11 cellular contexts compared by ENCODE assay signal in the genomic region with DNA sequence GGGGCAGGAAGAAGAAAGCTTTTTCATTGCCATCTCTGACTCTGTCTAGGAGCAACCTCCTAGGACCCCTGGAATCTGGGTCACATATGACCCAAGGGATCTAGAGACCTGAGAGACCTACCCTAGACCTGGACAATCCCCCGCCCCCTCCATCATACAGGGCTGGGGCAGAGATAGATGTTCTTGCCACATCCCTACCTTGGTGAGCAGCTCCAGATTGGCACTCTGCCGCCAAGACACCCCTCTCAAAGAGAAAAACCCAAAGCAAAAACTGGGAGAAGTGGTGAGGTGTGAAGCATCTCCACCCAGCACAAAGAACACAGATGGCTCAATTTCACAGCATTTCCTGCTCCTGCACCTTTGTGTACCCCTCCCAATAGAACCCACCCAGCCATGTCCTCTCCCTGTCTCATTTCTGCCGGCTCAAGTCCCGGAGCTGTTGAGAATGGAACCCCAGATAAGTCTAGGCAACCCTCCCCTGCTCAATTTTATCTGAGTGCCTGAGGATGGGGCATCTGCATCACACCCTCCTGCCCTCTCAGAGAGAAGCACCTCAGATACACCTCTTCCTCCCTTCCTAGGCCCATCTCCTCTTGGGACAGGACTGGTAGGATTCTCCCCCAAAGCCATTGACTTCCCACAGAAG. TPM values are rescaled to one million over a fixed set of nuclear protein-coding genes. Genes with fewer than 3 reads are reported as not detected.
DNase-seq lines count a peak whose midpoint lies in the region; ATAC-seq and TF ChIP-seq lines count a peak whose summit lies in the region.
"Had no signal": no experiment of that assay in that cellular context is flagged by ENCODE, and none has a peak within 500 bp of the region (broad histone marks: within the 10 kb centered on the region; RNA-seq: fewer than 3 reads in every experiment).

No MANE protein-coding gene starts in this region.

- peak overlapping the region; percentile 63 for H3K4me3 ChIP-seq in suprapubic skin

- H3K4me1 ChIP-seq in suprapubic skin (peaks cover 43% of the 10 kb centered on the region), foreskin keratinocyte (peaks cover 8% of the 10 kb centered on the region)

- H3K9me3 ChIP-seq in suprapubic skin, result no peaks in the 10 kb centered on the region

- no peaks in the 10 kb centered on the region for H3K9me3 Mint-ChIP-seq in activated CD4-positive, alpha-beta T cell treated with anti-CD3 and anti-CD28 coated beads, Interleukin-2, amount 10 ng/mL, durations not matched to agents 7 days and 5 days
- no peaks in the 10 kb centered on the region for H3K9me3 Mint-ChIP-seq in activated T-helper 17 cell treated with anti-CD3 and anti-CD28 coated beads, Interleukin-2, amount 50 U/mL, for 72 hours

- WGBS in suprapubic skin, result 83% methylated on average over 4 of the region's 4 CpGs

- CTCF ChIA-PET in activated CD4-positive, alpha-beta T cell treated with anti-CD3 and anti-CD28 coated beads, Interleukin-2, amount 10 ng/mL, durations not matched to agents 7 days and 5 days (lab: Charles Lee), result interaction anchor here (0.6 to 13.3 kb wide), 10 partner anchors 6 to 128 kb away, joined by 3 to 152 read pairs (median 4); no protein-coding TSS in a partner anchor

- no peak for ATAC-seq in activated T-helper 17 cell treated with anti-CD3 and anti-CD28 coated beads, Interleukin-2, amount 50 U/mL, for 72 hours (replicated peaks)
- no peak for ATAC-seq in foreskin keratinocyte
- no peak for ATAC-seq in GM21381 (IDR thresholded peaks at IDR 0.05; ENCODE audit: unreplicated experiment)

- POLR2A ChIA-PET in activated CD4-positive, alpha-beta T cell treated with anti-CD3 and anti-CD28 coated beads, Interleukin-2, amount 10 ng/mL, durations not matched to agents 7 days and 5 days (lab: Charles Lee), result no interaction called here

- H3K4me3 Mint-ChIP-seq in activated CD4-positive, alpha-beta T cell treated with anti-CD3 and anti-CD28 coated beads, Interleukin-2, amount 10 ng/mL, durations not matched to agents 7 days and 5 days, result peak overlapping the region; percentile 91
- peak overlapping the region; percentile 99 for H3K4me3 Mint-ChIP-seq in activated T-helper 17 cell treated with anti-CD3 and anti-CD28 coated beads, Interleukin-2, amount 50 U/mL, for 72 hours

- no peaks in the 10 kb centered on the region for H3K36me3 ChIP-seq in suprapubic skin

- no peak for DNase-seq in activated CD4-positive, alpha-beta T cell treated with anti-CD3 and anti-CD28 coated beads, Interleukin-2, amount 10 ng/mL, durations not matched to agents 7 days and 5 days
- no peak for DNase-seq in activated CD4-positive, alpha-beta T cell treated with anti-CD3 and anti-CD28 coated beads for 1 hour
- DNase-seq in left kidney (ENCODE audit: low read depth, low spot score), result peak; percentile 51
- no peak for DNase-seq in suprapubic skin (ENCODE audit: low spot score in 2 of 2)
- DNase-seq in foreskin keratinocyte, result no peak
- no peak for DNase-seq in G401 (ENCODE audit: low spot score)
- DNase-seq: GOT3, NCI-H524 treated with DMSO at 0.1 percent for 48 hours had no signal

- H3K27me3 ChIP-seq in suprapubic skin (no peaks in the 10 kb centered on the region), foreskin keratinocyte (peaks cover 31% of the 10 kb centered on the region)

- in situ Hi-C loops in G401 (cut with HindIII; ENCODE audit: low sequenced_read_pairs), result loop anchor here (5.0 kb wide), 1 partner anchor 55 kb away; no protein-coding TSS in a partner anchor

- no peak for TF ChIP-seq POLR2A in suprapubic skin (IDR thresholded peaks at IDR 0.05)

- H3K27ac Mint-ChIP-seq in activated CD4-positive, alpha-beta T cell treated with anti-CD3 and anti-CD28 coated beads, Interleukin-2, amount 10 ng/mL, durations not matched to agents 7 days and 5 days, result peak overlapping the region; percentile 99
- H3K27ac Mint-ChIP-seq in activated T-helper 17 cell treated with anti-CD3 and anti-CD28 coated beads, Interleukin-2, amount 50 U/mL, for 72 hours, result peak overlapping the region; percentile 98

- peaks cover 30% of the 10 kb centered on the region for H3K36me3 Mint-ChIP-seq in activated CD4-positive, alpha-beta T cell treated with anti-CD3 and anti-CD28 coated beads, Interleukin-2, amount 10 ng/mL, durations not matched to agents 7 days and 5 days (ENCODE audit: low read depth)
- peaks cover 45% of the 10 kb centered on the region for H3K36me3 Mint-ChIP-seq in activated T-helper 17 cell treated with anti-CD3 and anti-CD28 coated beads, Interleukin-2, amount 50 U/mL, for 72 hours (ENCODE audit: low read depth)

- H3K27ac ChIP-seq in suprapubic skin (no peak overlapping the region), foreskin keratinocyte (no peak overlapping the region)
- H3K27ac ChIP-seq: C4-2B had no signal

- no peaks in the 10 kb centered on the region for H3K27me3 Mint-ChIP-seq in activated CD4-positive, alpha-beta T cell treated with anti-CD3 and anti-CD28 coated beads, Interleukin-2, amount 10 ng/mL, durations not matched to agents 7 days and 5 days
- H3K27me3 Mint-ChIP-seq in activated T-helper 17 cell treated with anti-CD3 and anti-CD28 coated beads, Interleukin-2, amount 50 U/mL, for 72 hours, result no peaks in the 10 kb centered on the region

- TF ChIP-seq CTCF in suprapubic skin (IDR thresholded peaks at IDR 0.05), result no peak
- TF ChIP-seq CTCF in foreskin keratinocyte (conservative IDR thresholded peaks at IDR 0.05), result no peak

- H3K4me1 Mint-ChIP-seq in activated CD4-positive, alpha-beta T cell treated with anti-CD3 and anti-CD28 coated beads, Interleukin-2, amount 10 ng/mL, durations not matched to agents 7 days and 5 days, result peaks cover 76% of the 10 kb centered on the region
- peaks cover 51% of the 10 kb centered on the region for H3K4me1 Mint-ChIP-seq in activated T-helper 17 cell treated with anti-CD3 and anti-CD28 coated beads, Interleukin-2, amount 50 U/mL, for 72 hours

- TF ChIP-seq EP300 in suprapubic skin (IDR thresholded peaks at IDR 0.05), result no peak

RNA-seq across cellular contexts. Expression of gene KIF21B, which starts 1.2 kb away (rescaled TPM):
- total RNA-seq in activated CD4-positive, alpha-beta T cell treated with anti-CD3 and anti-CD28 coated beads, Interleukin-2, amount 10 ng/mL, durations not matched to agents 7 days and 5 days, result 100 to 1,000 TPM; 104 to 107 TPM
- total RNA-seq in activated T-helper 17 cell treated with anti-CD3 and anti-CD28 coated beads, Interleukin-2, amount 50 U/mL, for 72 hours, result 100 to 1,000 TPM in 1 of 2 donors, 10 to 100 TPM in 1; 64.2 to 102 TPM
- 1 to 10 TPM in 3 of 4 donors, under 1 TPM in 1; 0.65 to 2.3 (median 1.1) TPM for total RNA-seq in suprapubic skin
- total RNA-seq in foreskin keratinocyte, result 0.63 and 1.1 TPM in 2 replicates
- polyA plus RNA-seq in foreskin keratinocyte, result 0.14 and 0.28 TPM in 2 replicates
- 2.9 and 4.7 TPM in 2 replicates for total RNA-seq in G401 (2014; rRNA removed; shearing (Covaris generic))

Comparison
In these comparisons a context has a peak if more than half of its experiments do, and no peak if none do; other contexts are left out.
1. RNA of gene KIF21B, which starts 1.2 kb away (total RNA-seq): 104 to 107 TPM in activated CD4-positive, alpha-beta T cell treated with anti-CD3 and anti-CD28 coated beads, Interleukin-2, amount 10 ng/mL, durations not matched to agents 7 days and 5 days and 64.2 to 102 TPM in activated T-helper 17 cell treated with anti-CD3 and anti-CD28 coated beads, Interleukin-2, amount 50 U/mL, for 72 hours; 2.9 to 4.7 TPM in G401, 0.65 to 2.3 TPM in suprapubic skin and 0.63 to 1.1 TPM in foreskin keratinocyte; every median in the first group is over 10 times any median in the second.